10 cellular contexts compared by ENCODE assay signal in genomic region chr4:57074753-57075152, GRCh38. TPM values are rescaled to one million over a fixed set of nuclear protein-coding genes. Genes with fewer than 3 reads are reported as not detected.
DNase-seq lines count a peak whose midpoint lies in the region; ATAC-seq and TF ChIP-seq lines count a peak whose summit lies in the region.
"Had no signal": no experiment of that assay in that cellular context is flagged by ENCODE, and none has a peak within 500 bp of the region (broad histone marks: within the 10 kb centered on the region; RNA-seq: fewer than 3 reads in every experiment).

No MANE protein-coding gene starts in this region.

- no peak for TF ChIP-seq EP300 in gastroesophageal sphincter (IDR thresholded peaks at IDR 0.05)

- H3K9me3 ChIP-seq in ascending aorta, result no peaks in the 10 kb centered on the region
- no peaks in the 10 kb centered on the region for H3K9me3 ChIP-seq in gastroesophageal sphincter
- no peaks in the 10 kb centered on the region for H3K9me3 ChIP-seq in tibial artery
- H3K9me3 ChIP-seq: adrenal gland had no signal

- peak overlapping the region; percentile 86 for H3K27ac Mint-ChIP-seq in HFFc6

- H3K36me3 ChIP-seq in ascending aorta, result peaks cover 3 to 13% of the 10 kb centered on the region in 2 donors
- no peaks in the 10 kb centered on the region for H3K36me3 ChIP-seq in gastroesophageal sphincter
- H3K36me3 ChIP-seq in tibial artery, result no peaks in the 10 kb centered on the region
- H3K36me3 ChIP-seq: adrenal gland had no signal

- H3K27me3 ChIP-seq in ascending aorta (no peaks in the 10 kb centered on the region), gastroesophageal sphincter (no peaks in the 10 kb centered on the region), tibial artery (no peaks in the 10 kb centered on the region)
- H3K27me3 ChIP-seq: adrenal gland had no signal

- no peaks in the 10 kb centered on the region for H3K9me3 Mint-ChIP-seq in HFFc6

- H3K4me1 ChIP-seq in ascending aorta, result peaks cover 21 to 67% of the 10 kb centered on the region in 2 donors
- peaks cover 0 to 77% (median 13%) of the 10 kb centered on the region in 3 donors for H3K4me1 ChIP-seq in gastroesophageal sphincter
- H3K4me1 ChIP-seq in tibial artery, result peaks cover 0 to 99% (median 65%) of the 10 kb centered on the region in 4 donors

- TF ChIP-seq CTCF in HFFc6 (IDR thresholded peaks at IDR 0.05), result no peak
- TF ChIP-seq CTCF in ascending aorta (IDR thresholded peaks at IDR 0.05), result no peak
- no peak for TF ChIP-seq CTCF in gastroesophageal sphincter (IDR thresholded peaks at IDR 0.05)
- no peak for TF ChIP-seq CTCF in tibial artery (IDR thresholded peaks at IDR 0.05)

- H3K27ac ChIP-seq in ascending aorta, result peak overlapping the region; percentile 59 to 80
- H3K27ac ChIP-seq in gastroesophageal sphincter, result peak overlapping the region in 3 of 4 donors; percentile 5 to 41 (median 18)
- peak overlapping the region; percentile 67 to 87 for H3K27ac ChIP-seq in tibial artery

- no peak overlapping the region for H3K4me3 ChIP-seq in ascending aorta
- no peak overlapping the region for H3K4me3 ChIP-seq in gastroesophageal sphincter
- no peak overlapping the region for H3K4me3 ChIP-seq in tibial artery
- H3K4me3 ChIP-seq: adrenal gland had no signal

- H3K36me3 Mint-ChIP-seq in HFFc6 (ENCODE audit: low read depth), result peaks cover 49% of the 10 kb centered on the region

- TF ChIP-seq POLR2A in gastroesophageal sphincter (IDR thresholded peaks at IDR 0.05), result no peak

- H3K4me3 Mint-ChIP-seq in HFFc6, result peak overlapping the region; percentile 36

- WGBS in gastroesophageal sphincter (ENCODE audit: low coverage in 1 of 2), 2 donors, result 0 to 15% methylated on average over 4 of the region's 4 CpGs

- peaks cover 89% of the 10 kb centered on the region for H3K4me1 Mint-ChIP-seq in HFFc6 (ENCODE audit: low read depth)

- no peak for ATAC-seq in gastroesophageal sphincter
- no peak for ATAC-seq in HG02870 (IDR thresholded peaks at IDR 0.05; ENCODE audit: unreplicated experiment)

- H3K27me3 Mint-ChIP-seq in HFFc6 (ENCODE audit: insufficient read depth), result peaks cover 7% of the 10 kb centered on the region

- intact Hi-C loops in ascending aorta (cut with DNase I) (no loop called here), tibial artery (cut with DNase I; ENCODE audit: low total_unique reads) (no loop called here)

- peak; percentile 87 for DNase-seq in HFFc6
- no peak for DNase-seq in ascending aorta (ENCODE audit: low spot score in 2 of 2)
- DNase-seq in tibial artery, result no peak
- DNase-seq in NOMO-1 treated with DMSO at 0.1 percent for 48 hours (lab: John Stamatoyannopoulos, UW; ENCODE audit: unreplicated experiment), result no peak
- DNase-seq in AML-193 (lab: John Stamatoyannopoulos, UW), result no peak
- DNase-seq: adrenal gland, glutamatergic neuron, NCI-H510A had no signal

RNA-seq across cellular contexts. Expression of gene IGFBP7, which starts 35.4 kb away (rescaled TPM):
- 100 to 1,000 TPM; 464 to 821 (median 485) TPM for total RNA-seq in HFFc6 (2021; fragmentation: NEBNext Ultra II Directional; extraction: Animal tissue kit (Norgen Biotek cat#: 25700))
- total RNA-seq in ascending aorta, result 6,655 TPM
- total RNA-seq in gastroesophageal sphincter, result 100 to 1,000 TPM; 478 to 876 (median 798) TPM

Comparison
In these comparisons a context has a peak if more than half of its experiments do, and no peak if none do; other contexts are left out.
1. H3K27ac ChIP-seq: peak in every context shown above with its lines; median percentile 77 in tibial artery; 70 in ascending aorta; 18 in gastroesophageal sphincter.